Comparison of ENCODE assay signal across 12 cellular contexts in the genomic region with DNA sequence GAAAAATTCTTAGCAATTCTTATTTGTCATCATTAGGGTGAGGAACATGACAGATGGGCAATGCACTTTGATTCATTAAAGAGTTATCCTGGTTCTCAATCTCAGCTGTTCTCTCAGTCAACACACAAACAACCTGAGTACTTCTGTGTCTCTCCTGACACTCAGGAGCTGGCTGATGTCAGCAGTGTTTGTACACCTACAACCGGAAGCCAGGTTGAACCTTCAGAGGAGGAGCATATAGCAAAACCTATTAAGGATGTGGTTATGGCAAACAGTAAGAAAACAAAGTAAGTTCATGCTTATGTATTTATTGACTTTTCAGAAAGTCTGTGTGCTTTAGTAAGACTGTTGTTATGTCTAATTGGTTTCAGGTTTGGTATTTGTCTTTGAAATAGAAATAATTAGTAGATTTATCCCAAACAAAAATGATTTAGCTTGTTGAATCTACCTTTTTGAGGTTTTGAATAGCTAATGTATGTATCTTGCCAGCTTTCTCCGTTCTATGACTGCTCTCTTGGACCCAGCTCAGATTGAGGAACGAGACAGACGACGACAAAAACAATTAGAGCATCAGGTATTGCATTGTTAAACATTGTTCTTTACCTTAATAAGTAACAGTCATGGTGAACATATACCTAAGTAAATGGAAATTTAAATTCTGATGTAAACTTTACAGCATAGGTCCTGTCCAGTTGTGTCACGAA. TPM values are rescaled to one million over a fixed set of nuclear protein-coding genes. Genes with fewer than 3 reads are reported as not detected.
DNase-seq lines count a peak whose midpoint lies in the region; ATAC-seq and TF ChIP-seq lines count a peak whose summit lies in the region.
"Had no signal": no experiment of that assay in that cellular context is flagged by ENCODE, and none has a peak within 500 bp of the region (broad histone marks: within the 10 kb centered on the region; RNA-seq: fewer than 3 reads in every experiment).

No MANE protein-coding gene starts in this region.

- no peak for ATAC-seq in GM18519 (IDR thresholded peaks at IDR 0.05; ENCODE audit: low FRiP score, unreplicated experiment)
- ATAC-seq: K562, psoas muscle had no signal

- H3K27me3 Mint-ChIP-seq in progenitor cell of endocrine pancreas = no peaks in the 10 kb centered on the region

- H3K4me1 Mint-ChIP-seq in progenitor cell of endocrine pancreas (ENCODE audit: low read depth) = peaks cover 6% of the 10 kb centered on the region

- TF ChIP-seq CTCF in progenitor cell of endocrine pancreas (IDR thresholded peaks at IDR 0.05; ENCODE audit: unreplicated experiment) = no peak

- peak overlapping the region; percentile 69 for H3K27ac Mint-ChIP-seq in progenitor cell of endocrine pancreas

- H3K9me3 Mint-ChIP-seq in progenitor cell of endocrine pancreas (ENCODE audit: low read depth) = peaks cover 7% of the 10 kb centered on the region

- H3K4me3 Mint-ChIP-seq in progenitor cell of endocrine pancreas (ENCODE audit: low read depth) = no peak overlapping the region

- DNase-seq in DMS153 treated with DMSO at 0.1 percent for 48 hours (lab: John Stamatoyannopoulos, UW; ENCODE audit: unreplicated experiment) (peak; percentile 6), T follicular helper cell (ENCODE audit: low read depth) (peak; percentile 53), progenitor cell of endocrine pancreas (ENCODE audit: low spot score, unreplicated experiment) (no peak), AG08395 (ENCODE audit: low spot score) (no peak), medulla oblongata (ENCODE audit: extremely low spot score) (no peak), GM19240 (ENCODE audit: insufficient read length, low spot score) (no peak)
- DNase-seq in activated T-helper 1 cell treated with anti-CD3 and anti-CD28 coated beads, Interleukin-2, amount 50 U/mL, for 16 hours (ENCODE audit: low read depth in 1 of 2, low spot score in 1 of 2) = peak; percentile 12 to 18
- DNase-seq: HCEC 1CT, psoas muscle, uterus had no signal

- H3K36me3 Mint-ChIP-seq in progenitor cell of endocrine pancreas (ENCODE audit: insufficient read depth) = peaks cover 40% of the 10 kb centered on the region

RNA-seq across cellular contexts. Expression of gene CCDC66, which starts 36.6 kb away (rescaled TPM):
- total RNA-seq in progenitor cell of endocrine pancreas = 46.4 and 52.7 TPM in 2 replicates

Comparison
In these comparisons a context has a peak if more than half of its experiments do, and no peak if none do; other contexts are left out.
1. DNase-seq: peak in DMS153 treated with DMSO at 0.1 percent for 48 hours (single experiment), T follicular helper cell (single experiment) and activated T-helper 1 cell treated with anti-CD3 and anti-CD28 coated beads, Interleukin-2, amount 50 U/mL, for 16 hours (2 of 2); none in progenitor cell of endocrine pancreas (single experiment), AG08395 (single experiment), medulla oblongata (single experiment) and GM19240 (single experiment).